In the genomic region with DNA sequence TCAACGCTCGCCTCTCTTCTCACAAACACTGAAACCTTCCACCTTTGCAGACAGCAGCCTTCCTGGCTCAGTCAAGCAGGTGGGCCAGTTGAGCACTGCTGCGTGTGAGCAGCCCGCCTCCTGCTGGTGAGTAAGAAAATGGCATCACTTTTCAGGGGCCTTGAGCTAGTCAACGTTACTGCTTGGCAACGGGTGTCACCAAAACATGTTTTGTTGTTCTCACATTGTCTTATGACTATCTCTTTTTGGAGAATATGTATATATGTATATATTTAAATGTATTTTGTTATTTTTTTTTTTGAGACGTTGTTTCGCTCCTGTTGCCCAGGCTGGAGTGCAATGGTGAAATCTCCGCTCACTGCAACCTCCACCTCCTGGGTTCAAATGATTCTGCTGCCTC, we compare ENCODE assay signal across 9 cellular contexts.
A peak's percentile ranks its signal among the peaks of the same experiment; 100 is the strongest.
DNase-seq lines count a peak whose midpoint lies in the region; ATAC-seq and FAIRE-seq lines count a peak whose summit lies in the region.
"Had no signal": no experiment of that assay in that cellular context is flagged by ENCODE, and none has a peak within 500 bp of the region (broad histone marks: within the 10 kb centered on the region; RNA-seq: fewer than 3 reads in every experiment).

No MANE protein-coding gene starts in this region.

- no peaks in the 10 kb centered on the region for H3K4me1 ChIP-seq in CD8-positive, alpha-beta memory T cell (ENCODE audit: insufficient read depth, low read length)

- no peaks in the 10 kb centered on the region for H3K36me3 ChIP-seq in CD8-positive, alpha-beta memory T cell (ENCODE audit: insufficient read depth, low read length)

- DNase-seq in CD8-positive, alpha-beta memory T cell: peak; percentile 56 to 75 (median 58)
- DNase-seq in GM19239 (ENCODE audit: insufficient read length, low spot score) (peak; percentile 65), NCI-H69 (lab: John Stamatoyannopoulos, UW) (peak; percentile 89), myocyte (ENCODE audit: low read depth) (peak; percentile 64)
- peak; percentile 77 for DNase-seq in activated CD8-positive, alpha-beta T cell treated with anti-CD3 and anti-CD28 coated beads, Interleukin-2, amount 10 ng/mL, durations not matched to agents 7 days and 5 days
- peak; percentile 66 to 67 (median 67) for DNase-seq in effector memory CD8-positive, alpha-beta T cell
- peak; percentile 56 to 78 for DNase-seq in stimulated activated effector memory CD8-positive, alpha-beta T cell treated with anti-CD3 and anti-CD28 coated beads, Interleukin-12 subunit alpha, Interleukin-12 subunit beta, amount 100 ng/mL, for 72 hours (ENCODE audit: low spot score in 2 of 2)

- no peak overlapping the region for H3K4me3 Mint-ChIP-seq in CD8-positive, alpha-beta memory T cell
- no peak overlapping the region for H3K4me3 Mint-ChIP-seq in activated CD8-positive, alpha-beta T cell treated with anti-CD3 and anti-CD28 coated beads, Interleukin-2, amount 10 ng/mL, durations not matched to agents 7 days and 5 days
- H3K4me3 Mint-ChIP-seq in effector memory CD8-positive, alpha-beta T cell: no peak overlapping the region
- no peak overlapping the region for H3K4me3 Mint-ChIP-seq in stimulated activated effector memory CD8-positive, alpha-beta T cell treated with anti-CD3 and anti-CD28 coated beads, Interleukin-12 subunit alpha, Interleukin-12 subunit beta, amount 100 ng/mL, for 72 hours
- H3K4me3 Mint-ChIP-seq: activated naive CD8-positive, alpha-beta T cell had no signal

- no peaks in the 10 kb centered on the region for H3K27me3 ChIP-seq in CD8-positive, alpha-beta memory T cell (ENCODE audit: insufficient read depth, low read length, poor library complexity, severe bottlenecking)

- FAIRE-seq in GM19239 (lab: Jason Lieb, UNC): peak; percentile 93

- no peaks in the 10 kb centered on the region for H3K27me3 Mint-ChIP-seq in CD8-positive, alpha-beta memory T cell
- H3K27me3 Mint-ChIP-seq in activated CD8-positive, alpha-beta T cell treated with anti-CD3 and anti-CD28 coated beads, Interleukin-2, amount 10 ng/mL, durations not matched to agents 7 days and 5 days (ENCODE audit: low read depth): no peaks in the 10 kb centered on the region
- H3K27me3 Mint-ChIP-seq in effector memory CD8-positive, alpha-beta T cell: no peaks in the 10 kb centered on the region
- H3K27me3 Mint-ChIP-seq: activated naive CD8-positive, alpha-beta T cell had no signal

- no peaks in the 10 kb centered on the region for H3K36me3 Mint-ChIP-seq in CD8-positive, alpha-beta memory T cell
- no peaks in the 10 kb centered on the region for H3K36me3 Mint-ChIP-seq in activated CD8-positive, alpha-beta T cell treated with anti-CD3 and anti-CD28 coated beads, Interleukin-2, amount 10 ng/mL, durations not matched to agents 7 days and 5 days (ENCODE audit: low read depth)
- no peaks in the 10 kb centered on the region for H3K36me3 Mint-ChIP-seq in effector memory CD8-positive, alpha-beta T cell (ENCODE audit: insufficient read depth)
- no peaks in the 10 kb centered on the region for H3K36me3 Mint-ChIP-seq in stimulated activated effector memory CD8-positive, alpha-beta T cell treated with anti-CD3 and anti-CD28 coated beads, Interleukin-12 subunit alpha, Interleukin-12 subunit beta, amount 100 ng/mL, for 72 hours
- H3K36me3 Mint-ChIP-seq: activated naive CD8-positive, alpha-beta T cell had no signal

- POLR2A ChIA-PET in CD8-positive, alpha-beta memory T cell (lab: Charles Lee): no interaction called here
- POLR2A ChIA-PET in activated CD8-positive, alpha-beta T cell treated with anti-CD3 and anti-CD28 coated beads, Interleukin-2, amount 10 ng/mL, durations not matched to agents 7 days and 5 days (lab: Charles Lee): no interaction called here

- no peaks in the 10 kb centered on the region for H3K4me1 Mint-ChIP-seq in CD8-positive, alpha-beta memory T cell
- no peaks in the 10 kb centered on the region for H3K4me1 Mint-ChIP-seq in activated CD8-positive, alpha-beta T cell treated with anti-CD3 and anti-CD28 coated beads, Interleukin-2, amount 10 ng/mL, durations not matched to agents 7 days and 5 days (ENCODE audit: low read depth)
- no peaks in the 10 kb centered on the region for H3K4me1 Mint-ChIP-seq in effector memory CD8-positive, alpha-beta T cell (ENCODE audit: low read depth in 2 of 2)
- no peaks in the 10 kb centered on the region for H3K4me1 Mint-ChIP-seq in stimulated activated effector memory CD8-positive, alpha-beta T cell treated with anti-CD3 and anti-CD28 coated beads, Interleukin-12 subunit alpha, Interleukin-12 subunit beta, amount 100 ng/mL, for 72 hours

- peak; percentile 90 for ATAC-seq in HG03378 (IDR thresholded peaks at IDR 0.05; ENCODE audit: unreplicated experiment)
- peak; percentile 92 for ATAC-seq in activated CD8-positive, alpha-beta T cell treated with anti-CD3 and anti-CD28 coated beads, Interleukin-2, amount 10 ng/mL, durations not matched to agents 7 days and 5 days
- ATAC-seq in effector memory CD8-positive, alpha-beta T cell (replicated peaks): peak; percentile 94
- ATAC-seq in stimulated activated effector memory CD8-positive, alpha-beta T cell treated with anti-CD3 and anti-CD28 coated beads, Interleukin-12 subunit alpha, Interleukin-12 subunit beta, amount 100 ng/mL, for 72 hours: peak; percentile 84

- no peak overlapping the region for H3K4me3 ChIP-seq in CD8-positive, alpha-beta memory T cell (ENCODE audit: low read length)

- H3K9me3 ChIP-seq in CD8-positive, alpha-beta memory T cell (ENCODE audit: low read length): no peaks in the 10 kb centered on the region

- CTCF ChIA-PET in CD8-positive, alpha-beta memory T cell (lab: Charles Lee): interaction anchor here (0.6 to 10.5 kb wide), 18 partner anchors 8 to 853 kb away, joined by 3 to 151 read pairs (median 3); no protein-coding TSS in a partner anchor
- CTCF ChIA-PET in activated CD8-positive, alpha-beta T cell treated with anti-CD3 and anti-CD28 coated beads, Interleukin-2, amount 10 ng/mL, durations not matched to agents 7 days and 5 days (lab: Charles Lee): interaction anchor here (0.6 to 5.9 kb wide), 39 partner anchors 8 to 637 kb away, joined by 3 to 179 read pairs (median 4); no protein-coding TSS in a partner anchor

- no peak overlapping the region for H3K27ac ChIP-seq in CD8-positive, alpha-beta memory T cell (ENCODE audit: low read depth, low read length)

- peak overlapping the region in 1 of 8 donors; percentile 25 for H3K27ac Mint-ChIP-seq in CD8-positive, alpha-beta memory T cell
- H3K27ac Mint-ChIP-seq in activated CD8-positive, alpha-beta T cell treated with anti-CD3 and anti-CD28 coated beads, Interleukin-2, amount 10 ng/mL, durations not matched to agents 7 days and 5 days: no peak overlapping the region
- no peak overlapping the region for H3K27ac Mint-ChIP-seq in effector memory CD8-positive, alpha-beta T cell
- H3K27ac Mint-ChIP-seq in stimulated activated effector memory CD8-positive, alpha-beta T cell treated with anti-CD3 and anti-CD28 coated beads, Interleukin-12 subunit alpha, Interleukin-12 subunit beta, amount 100 ng/mL, for 72 hours: no peak overlapping the region
- H3K27ac Mint-ChIP-seq: activated naive CD8-positive, alpha-beta T cell had no signal

- H3K9me3 Mint-ChIP-seq in CD8-positive, alpha-beta memory T cell: no peaks in the 10 kb centered on the region
- H3K9me3 Mint-ChIP-seq in activated CD8-positive, alpha-beta T cell treated with anti-CD3 and anti-CD28 coated beads, Interleukin-2, amount 10 ng/mL, durations not matched to agents 7 days and 5 days (ENCODE audit: insufficient read depth): no peaks in the 10 kb centered on the region
- H3K9me3 Mint-ChIP-seq in effector memory CD8-positive, alpha-beta T cell: no peaks in the 10 kb centered on the region
- no peaks in the 10 kb centered on the region for H3K9me3 Mint-ChIP-seq in stimulated activated effector memory CD8-positive, alpha-beta T cell treated with anti-CD3 and anti-CD28 coated beads, Interleukin-12 subunit alpha, Interleukin-12 subunit beta, amount 100 ng/mL, for 72 hours
